In the genomic region with DNA sequence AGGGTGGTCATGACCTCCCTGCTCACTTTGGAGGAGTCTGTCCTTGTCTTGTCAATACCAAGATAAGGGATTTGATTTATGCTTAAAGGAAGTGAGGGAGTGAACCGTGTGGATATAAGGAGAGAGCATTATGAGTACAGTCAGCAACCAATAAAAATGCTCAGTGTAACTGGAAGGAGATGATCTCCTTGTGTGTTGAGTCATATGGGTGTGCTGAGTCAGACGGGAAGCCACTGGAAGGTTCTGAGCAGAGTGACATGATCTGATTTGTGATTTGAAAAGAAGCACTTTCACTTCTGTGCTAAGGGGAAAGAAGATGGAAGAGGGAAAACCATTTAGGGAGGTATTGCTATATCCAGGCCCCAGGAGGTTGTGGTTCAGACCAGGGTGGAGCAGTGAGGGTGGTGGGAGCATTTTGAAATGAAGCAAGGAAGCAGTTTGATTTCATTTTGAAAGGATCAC, we compare ENCODE assay signal across 1 cellular context.
TF ChIP-seq lines count a peak whose summit lies in the region.

No MANE protein-coding gene starts in this region.

TF ChIP-seq in K562, 482 proteins besides CTCF, POLR2A, EP300 and RAD21 (continued from another document and continues in another):
- TF ChIP-seq, protein P1, sequence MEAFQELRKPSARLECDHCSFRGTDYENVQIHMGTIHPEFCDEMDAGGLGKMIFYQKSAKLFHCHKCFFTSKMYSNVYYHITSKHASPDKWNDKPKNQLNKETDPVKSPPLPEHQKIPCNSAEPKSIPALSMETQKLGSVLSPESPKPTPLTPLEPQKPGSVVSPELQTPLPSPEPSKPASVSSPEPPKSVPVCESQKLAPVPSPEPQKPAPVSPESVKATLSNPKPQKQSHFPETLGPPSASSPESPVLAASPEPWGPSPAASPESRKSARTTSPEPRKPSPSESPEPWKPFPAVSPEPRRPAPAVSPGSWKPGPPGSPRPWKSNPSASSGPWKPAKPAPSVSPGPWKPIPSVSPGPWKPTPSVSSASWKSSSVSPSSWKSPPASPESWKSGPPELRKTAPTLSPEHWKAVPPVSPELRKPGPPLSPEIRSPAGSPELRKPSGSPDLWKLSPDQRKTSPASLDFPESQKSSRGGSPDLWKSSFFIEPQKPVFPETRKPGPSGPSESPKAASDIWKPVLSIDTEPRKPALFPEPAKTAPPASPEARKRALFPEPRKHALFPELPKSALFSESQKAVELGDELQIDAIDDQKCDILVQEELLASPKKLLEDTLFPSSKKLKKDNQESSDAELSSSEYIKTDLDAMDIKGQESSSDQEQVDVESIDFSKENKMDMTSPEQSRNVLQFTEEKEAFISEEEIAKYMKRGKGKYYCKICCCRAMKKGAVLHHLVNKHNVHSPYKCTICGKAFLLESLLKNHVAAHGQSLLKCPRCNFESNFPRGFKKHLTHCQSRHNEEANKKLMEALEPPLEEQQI (IDR thresholded peaks at IDR 0.05) = no peak
- no peak for TF ChIP-seq SP1 (CRISPR knock-in tag; IDR thresholded peaks at IDR 0.05)
- TF ChIP-seq VEZF1 (CRISPR knock-in tag; IDR thresholded peaks at IDR 0.05) = no peak
- no peak for TF ChIP-seq EWSR1 (IDR thresholded peaks at IDR 0.05; ENCODE audit: borderline replicate concordance, low read depth, partially characterized antibody)
- no peak for TF ChIP-seq HNRNPH1 (optimal IDR thresholded peaks at IDR 0.05; ENCODE audit: low read depth, low read length)
- no peak for TF ChIP-seq SMC3 (conservative IDR thresholded peaks at IDR 0.05; ENCODE audit: insufficient read depth, low read depth, low read length)
- no peak for TF ChIP-seq MTF1 (CRISPR knock-in tag; IDR thresholded peaks at IDR 0.05; ENCODE audit: borderline replicate concordance)
- TF ChIP-seq ZNF197 (CRISPR knock-in tag; IDR thresholded peaks at IDR 0.05; ENCODE audit: low read depth) = no peak
- TF ChIP-seq SMARCC2 (IDR thresholded peaks at IDR 0.05; ENCODE audit: low read depth) = peak; percentile 58; the same call in 1 of the 2 replicates
- peak; percentile 89 for TF ChIP-seq ATF7 (IDR thresholded peaks at IDR 0.05)
- no peak for TF ChIP-seq GABPB2 (CRISPR knock-in tag; conservative IDR thresholded peaks at IDR 0.05)
- TF ChIP-seq ATF1 (CRISPR knock-in tag; IDR thresholded peaks at IDR 0.05) = no peak
- 0 out of 2 replicates have a peak, but pooled peaks have one; percentile 45 for TF ChIP-seq ATF1 (tag; IDR thresholded peaks at IDR 0.05)
- no peak for TF ChIP-seq CBX5 (IDR thresholded peaks at IDR 0.05; ENCODE audit: borderline replicate concordance, low read depth)
- TF ChIP-seq SNRNP70 (optimal IDR thresholded peaks at IDR 0.05; ENCODE audit: low read depth, low read length) = no peak
- no peak for TF ChIP-seq SP2 (IDR thresholded peaks at IDR 0.05; ENCODE audit: extremely low read depth, low read depth, low read length, poor library complexity, severe bottlenecking)
- no peak for TF ChIP-seq CHD4 (IDR thresholded peaks at IDR 0.05; ENCODE audit: insufficient read depth, insufficient replicate concordance, low read depth, low read length, poor library complexity, severe bottlenecking)
- TF ChIP-seq, protein P2, sequence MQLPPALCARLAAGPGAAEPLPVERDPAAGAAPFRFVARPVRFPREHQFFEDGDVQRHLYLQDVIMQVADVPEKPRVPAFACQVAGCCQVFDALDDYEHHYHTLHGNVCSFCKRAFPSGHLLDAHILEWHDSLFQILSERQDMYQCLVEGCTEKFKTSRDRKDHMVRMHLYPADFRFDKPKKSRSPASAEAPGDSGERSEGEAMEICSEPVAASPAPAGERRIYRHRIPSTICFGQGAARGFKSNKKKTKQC (CRISPR knock-in tag; IDR thresholded peaks at IDR 0.05) = no peak
- no peak; the same call in 1 of the 2 replicates for TF ChIP-seq NR2C1 (IDR thresholded peaks at IDR 0.05)
- TF ChIP-seq NR2C1 (tag; IDR thresholded peaks at IDR 0.05) = no peak; the same call in 1 of the 2 replicates
- TF ChIP-seq SMARCB1 (IDR thresholded peaks at IDR 0.05; ENCODE audit: insufficient read length, low read depth) = no peak
- TF ChIP-seq SNIP1 (IDR thresholded peaks at IDR 0.05; ENCODE audit: low read depth) = no peak
- TF ChIP-seq TCF7L2 (IDR thresholded peaks at IDR 0.05; ENCODE audit: low read depth, low read length) = no peak
- TF ChIP-seq, protein P3, sequence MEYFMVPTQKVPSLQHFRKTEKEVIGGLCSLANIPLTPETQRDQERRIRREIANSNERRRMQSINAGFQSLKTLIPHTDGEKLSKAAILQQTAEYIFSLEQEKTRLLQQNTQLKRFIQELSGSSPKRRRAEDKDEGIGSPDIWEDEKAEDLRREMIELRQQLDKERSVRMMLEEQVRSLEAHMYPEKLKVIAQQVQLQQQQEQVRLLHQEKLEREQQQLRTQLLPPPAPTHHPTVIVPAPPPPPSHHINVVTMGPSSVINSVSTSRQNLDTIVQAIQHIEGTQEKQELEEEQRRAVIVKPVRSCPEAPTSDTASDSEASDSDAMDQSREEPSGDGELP (CRISPR knock-in tag; IDR thresholded peaks at IDR 0.05; ENCODE audit: borderline replicate concordance) = no peak
- TF ChIP-seq BRF1 (IDR thresholded peaks at IDR 0.05; ENCODE audit: borderline replicate concordance, extremely low read depth, insufficient read length) = no peak
- 0 out of 2 replicates have a peak, but pooled peaks have one; percentile 54 for TF ChIP-seq CREB3L1 (IDR thresholded peaks at IDR 0.05; ENCODE audit: borderline replicate concordance, low read depth)
- peak; percentile 76; the same call in 1 of the 2 replicates for TF ChIP-seq MTA1 (IDR thresholded peaks at IDR 0.05; ENCODE audit: borderline replicate concordance)
- 0 out of 4 replicates have a peak, but pooled peaks of 1 of the 2 experiments have one; percentile 71 for TF ChIP-seq ARNT (IDR thresholded peaks at IDR 0.05)
- no peak for TF ChIP-seq PHB2 (IDR thresholded peaks at IDR 0.05; ENCODE audit: low read depth)
- no peak for TF ChIP-seq RBM34 (IDR thresholded peaks at IDR 0.05; ENCODE audit: borderline replicate concordance, insufficient read depth, low read length)
- peak in 1 of 2 experiments; percentile 17 for TF ChIP-seq AFF1 (IDR thresholded peaks at IDR 0.05; ENCODE audit: low read depth in 1 of 2, partially characterized antibody in 2 of 2)
- TF ChIP-seq ZNF551 (CRISPR knock-in tag; IDR thresholded peaks at IDR 0.05) = no peak
- no peak for TF ChIP-seq RFX5 (IDR thresholded peaks at IDR 0.05; ENCODE audit: low read depth, low read length)
- no peak for TF ChIP-seq HSF4 (CRISPR knock-in tag; IDR thresholded peaks at IDR 0.05; ENCODE audit: borderline replicate concordance)
- peak; percentile 99 for TF ChIP-seq MEIS2 (IDR thresholded peaks at IDR 0.05; ENCODE audit: partially characterized antibody)
- TF ChIP-seq STAG1 (CRISPR knock-in tag; IDR thresholded peaks at IDR 0.05; ENCODE audit: borderline replicate concordance) = no peak
- no peak for TF ChIP-seq CREB1 (IDR thresholded peaks at IDR 0.05)
- no peak; the same call in 1 of the 2 replicates for TF ChIP-seq CREB1 (CRISPR knock-in tag; IDR thresholded peaks at IDR 0.05)
- TF ChIP-seq CREBBP (IDR thresholded peaks at IDR 0.05; ENCODE audit: low read depth, low read length) = no peak
- peak; percentile 58 to 99; a peak in 2 of 4 replicates for TF ChIP-seq RCOR1 (IDR thresholded peaks at IDR 0.05; ENCODE audit: borderline replicate concordance in 1 of 2, low read depth in 2 of 2, low read length in 2 of 2)
- TF ChIP-seq SMAD1 (IDR thresholded peaks at IDR 0.05; ENCODE audit: low read depth, low read length, partially characterized antibody) = no peak
- peak; percentile 48; the same call in 1 of the 2 replicates for TF ChIP-seq BHLHE40 (IDR thresholded peaks at IDR 0.05; ENCODE audit: low read length)
- no peak for TF ChIP-seq ZNF561 (CRISPR knock-in tag; conservative IDR thresholded peaks at IDR 0.05)
- no peak for TF ChIP-seq CSDE1 (IDR thresholded peaks at IDR 0.05)
- no peak for TF ChIP-seq ZNF347 (CRISPR knock-in tag; IDR thresholded peaks at IDR 0.05; ENCODE audit: low read depth)
- TF ChIP-seq KDM1A (IDR thresholded peaks at IDR 0.05) = peak; percentile 98
- TF ChIP-seq BRD4 (IDR thresholded peaks at IDR 0.05) = no peak
- no peak for TF ChIP-seq PYGO2 (tag; IDR thresholded peaks at IDR 0.05)
- no peak for TF ChIP-seq RAD51 (IDR thresholded peaks at IDR 0.05; ENCODE audit: borderline replicate concordance, low read depth)
- TF ChIP-seq, protein P4, sequence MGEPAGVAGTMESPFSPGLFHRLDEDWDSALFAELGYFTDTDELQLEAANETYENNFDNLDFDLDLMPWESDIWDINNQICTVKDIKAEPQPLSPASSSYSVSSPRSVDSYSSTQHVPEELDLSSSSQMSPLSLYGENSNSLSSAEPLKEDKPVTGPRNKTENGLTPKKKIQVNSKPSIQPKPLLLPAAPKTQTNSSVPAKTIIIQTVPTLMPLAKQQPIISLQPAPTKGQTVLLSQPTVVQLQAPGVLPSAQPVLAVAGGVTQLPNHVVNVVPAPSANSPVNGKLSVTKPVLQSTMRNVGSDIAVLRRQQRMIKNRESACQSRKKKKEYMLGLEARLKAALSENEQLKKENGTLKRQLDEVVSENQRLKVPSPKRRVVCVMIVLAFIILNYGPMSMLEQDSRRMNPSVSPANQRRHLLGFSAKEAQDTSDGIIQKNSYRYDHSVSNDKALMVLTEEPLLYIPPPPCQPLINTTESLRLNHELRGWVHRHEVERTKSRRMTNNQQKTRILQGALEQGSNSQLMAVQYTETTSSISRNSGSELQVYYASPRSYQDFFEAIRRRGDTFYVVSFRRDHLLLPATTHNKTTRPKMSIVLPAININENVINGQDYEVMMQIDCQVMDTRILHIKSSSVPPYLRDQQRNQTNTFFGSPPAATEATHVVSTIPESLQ (CRISPR knock-in tag; IDR thresholded peaks at IDR 0.05) = no peak
- TF ChIP-seq KLF1 (tag; IDR thresholded peaks at IDR 0.05) = no peak
- TF ChIP-seq POLR2G (IDR thresholded peaks at IDR 0.05; ENCODE audit: low read depth, low read length) = no peak
- TF ChIP-seq DPF2 (IDR thresholded peaks at IDR 0.05) = peak; percentile 96
- TF ChIP-seq KLF13 (tag; IDR thresholded peaks at IDR 0.05; ENCODE audit: borderline replicate concordance, low read depth) = no peak
- peak; percentile 39 to 72; a peak in 2 of 4 replicates for TF ChIP-seq TRIM24 (IDR thresholded peaks at IDR 0.05)
- no peak for TF ChIP-seq L3MBTL2 (IDR thresholded peaks at IDR 0.05)
- peak; percentile 85 for TF ChIP-seq ESRRA (IDR thresholded peaks at IDR 0.05; ENCODE audit: borderline replicate concordance, low read depth)
- TF ChIP-seq BRCA1 (IDR thresholded peaks at IDR 0.05) = no peak
- no peak for TF ChIP-seq BRCA1 (CRISPR knock-in tag; IDR thresholded peaks at IDR 0.05)
- no peak for TF ChIP-seq SRSF1 (IDR thresholded peaks at IDR 0.05; ENCODE audit: low read depth, low read length)
- TF ChIP-seq FOSL1 (tag; conservative IDR thresholded peaks at IDR 0.05) = peak; percentile 98
- TF ChIP-seq, protein P5, sequence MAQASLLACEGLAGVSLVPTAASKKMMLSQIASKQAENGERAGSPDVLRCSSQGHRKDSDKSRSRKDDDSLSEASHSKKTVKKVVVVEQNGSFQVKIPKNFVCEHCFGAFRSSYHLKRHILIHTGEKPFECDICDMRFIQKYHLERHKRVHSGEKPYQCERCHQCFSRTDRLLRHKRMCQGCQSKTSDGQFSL (CRISPR knock-in tag; IDR thresholded peaks at IDR 0.05) = no peak
- TF ChIP-seq, protein P5 (tag; IDR thresholded peaks at IDR 0.05) = no peak
- TF ChIP-seq HDGF (IDR thresholded peaks at IDR 0.05) = no peak
- no peak for TF ChIP-seq ZNF23 (CRISPR knock-in tag; IDR thresholded peaks at IDR 0.05)
